17 cellular contexts compared by ENCODE assay signal in genomic region chr15:46089438-46090044, GRCh38.
"Had no signal": no experiment of that assay in that cellular context is flagged by ENCODE, and none has a peak within 500 bp of the region (broad histone marks: within the 10 kb centered on the region; RNA-seq: fewer than 3 reads in every experiment).

No MANE protein-coding gene starts in this region.

- DNase-seq: activated B cell treated with CpG ODN at 0.5 μM for 24 hours; activated CD4-positive, alpha-beta T cell treated with anti-CD3 and anti-CD28 coated beads, Interleukin-2, amount 10 ng/mL, durations not matched to agents 24 days and 14 days; activated CD8-positive, alpha-beta memory T cell treated with anti-CD3 and anti-CD28 coated beads, Interleukin-2, amount 50 U/mL, for 48 hours; activated gamma-delta T cell; activated T-cell treated with anti-CD3 and anti-CD28 coated beads, Interleukin-2, amount 50 U/mL, for 72 hours; amniotic stem cell; caudate nucleus; colonic mucosa; effector CD4-positive, alpha-beta T cell; islet precursor cell; psoas muscle; sigmoid colon; stimulated activated CD4-positive, alpha-beta T cell treated with anti-CD3 and anti-CD28 coated beads, Interleukin-1b, Interleukin-23, amount 100 ng/mL, for 48 hours; stimulated activated naive CD8-positive, alpha-beta T cell treated with anti-CD3 and anti-CD28 coated beads, Interleukin-15, amount 100 ng/mL, for 72 hours; T-helper 2 cell; testis; upper lobe of left lung had no signal

- H3K27me3 ChIP-seq: colonic mucosa, sigmoid colon, testis, upper lobe of left lung had no signal

- H3K27ac ChIP-seq: colonic mucosa, psoas muscle, sigmoid colon, testis, upper lobe of left lung had no signal

- H3K9me3 ChIP-seq: colonic mucosa, psoas muscle, sigmoid colon, testis, upper lobe of left lung had no signal

- H3K4me3 ChIP-seq: colonic mucosa, psoas muscle, sigmoid colon, testis, upper lobe of left lung had no signal

- H3K36me3 ChIP-seq: colonic mucosa, sigmoid colon, upper lobe of left lung had no signal
